Comparison of ENCODE assay signal across 15 cellular contexts in the genomic region with DNA sequence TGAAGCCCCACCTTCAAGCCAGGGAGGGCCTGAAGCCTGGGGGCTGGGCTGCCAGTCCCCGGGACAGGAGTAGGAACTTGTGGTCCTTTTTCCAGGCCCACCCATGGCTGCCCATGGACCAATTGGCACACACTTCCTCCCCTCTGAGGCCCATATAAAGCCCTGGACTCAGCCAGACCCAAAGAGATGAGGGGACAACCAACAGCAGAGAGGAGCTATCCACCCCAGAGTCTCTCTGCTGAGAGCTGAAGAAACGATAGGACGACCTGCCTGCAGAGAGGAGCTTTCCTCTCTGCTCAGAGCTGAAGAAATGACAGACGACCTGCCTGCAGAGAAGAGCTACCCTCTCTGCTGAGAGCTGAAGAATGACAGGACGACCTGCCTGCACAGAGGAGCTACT.
"Had no signal": no experiment of that assay in that cellular context is flagged by ENCODE, and none has a peak within 500 bp of the region (broad histone marks: within the 10 kb centered on the region; RNA-seq: fewer than 3 reads in every experiment).

No MANE protein-coding gene starts in this region.

- H3K27me3 ChIP-seq: cardiac muscle cell, foreskin keratinocyte, neutrophil, ovary, thyroid gland had no signal

- H3K27ac ChIP-seq: cardiac muscle cell, foreskin keratinocyte, neutrophil, ovary, prostate gland, thyroid gland had no signal

- H3K36me3 ChIP-seq: cardiac muscle cell, neutrophil, ovary, prostate gland, thyroid gland had no signal

- H3K4me1 ChIP-seq: prostate gland, thyroid gland had no signal

- H3K9me3 ChIP-seq: neutrophil, ovary, prostate gland, thyroid gland had no signal

- H3K4me3 ChIP-seq: cardiac muscle cell, lung, ovary, prostate gland, thyroid gland had no signal

- DNase-seq: activated CD4-positive, alpha-beta T cell treated with anti-CD3 and anti-CD28 coated beads, Interleukin-2, amount 50 U/mL, for 4 hours; activated gamma-delta T cell; activated naive CD4-positive, alpha-beta T cell treated with anti-CD3 and anti-CD28 coated beads, Interleukin-2, amount 50 U/mL, for 16 hours; activated naive CD8-positive, alpha-beta T cell treated with anti-CD3 and anti-CD28 coated beads, Interleukin-2, amount 50 U/mL, for 24 hours; effector CD4-positive, alpha-beta T cell; foreskin keratinocyte; ovary; stimulated activated CD4-positive, alpha-beta T cell treated with anti-CD3 and anti-CD28 coated beads, Interleukin-4, amount 100 ng/mL, for 24 hours; substantia nigra; T-helper 1 cell; thyroid gland had no signal
